In the genomic region with DNA sequence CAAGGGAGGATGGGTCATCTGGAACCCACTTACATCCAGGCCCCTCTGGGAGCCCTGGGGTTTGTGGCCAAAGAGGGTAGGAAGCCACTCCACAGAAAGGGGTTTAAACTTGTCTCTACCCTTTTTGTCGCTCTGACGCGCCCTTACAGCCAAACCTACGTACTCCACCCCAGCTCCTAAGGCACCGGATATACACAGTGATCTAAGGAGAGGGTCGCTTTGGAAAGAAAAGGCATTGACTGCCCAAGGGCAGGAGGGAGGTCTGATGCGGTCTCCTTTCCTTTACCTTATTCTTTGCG, we compare ENCODE assay signal across 1 cellular context.
TF ChIP-seq lines count a peak whose summit lies in the region.

No MANE protein-coding gene starts in this region.

TF ChIP-seq in SK-N-SH, 30 proteins besides CTCF, POLR2A, EP300 and RAD21 (continued from another document):
- no peak for TF ChIP-seq ZBTB33 (IDR thresholded peaks at IDR 0.05; ENCODE audit: borderline replicate concordance, low read depth)
- no peak for TF ChIP-seq YY1 (IDR thresholded peaks at IDR 0.05; ENCODE audit: low read depth)
- TF ChIP-seq, protein P1, sequence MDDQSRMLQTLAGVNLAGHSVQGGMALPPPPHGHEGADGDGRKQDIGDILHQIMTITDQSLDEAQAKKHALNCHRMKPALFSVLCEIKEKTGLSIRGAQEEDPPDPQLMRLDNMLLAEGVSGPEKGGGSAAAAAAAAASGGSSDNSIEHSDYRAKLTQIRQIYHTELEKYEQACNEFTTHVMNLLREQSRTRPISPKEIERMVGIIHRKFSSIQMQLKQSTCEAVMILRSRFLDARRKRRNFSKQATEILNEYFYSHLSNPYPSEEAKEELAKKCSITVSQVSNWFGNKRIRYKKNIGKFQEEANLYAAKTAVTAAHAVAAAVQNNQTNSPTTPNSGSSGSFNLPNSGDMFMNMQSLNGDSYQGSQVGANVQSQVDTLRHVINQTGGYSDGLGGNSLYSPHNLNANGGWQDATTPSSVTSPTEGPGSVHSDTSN (IDR thresholded peaks at IDR 0.05), result no peak
